Comparison of ENCODE assay signal across 17 cellular contexts in the genomic region with DNA sequence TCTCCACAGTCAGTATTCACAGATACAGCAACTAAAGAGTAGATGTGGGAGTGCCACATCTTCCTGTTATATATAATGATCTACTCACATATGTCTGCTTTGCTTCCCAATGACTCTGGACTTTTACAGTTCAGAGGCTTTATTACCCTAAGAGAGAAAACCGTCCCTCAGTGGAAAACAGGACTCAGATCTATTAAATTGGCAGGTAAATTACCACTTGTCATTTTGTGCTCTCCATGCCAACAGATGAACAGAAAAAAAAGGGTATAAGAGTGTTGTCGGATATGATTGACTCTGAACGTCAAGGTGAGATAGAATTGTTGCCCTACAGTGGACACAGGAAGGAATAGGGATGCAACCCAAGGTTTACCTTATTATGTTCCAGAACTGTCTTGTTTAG.
DNase-seq lines count a peak whose midpoint lies in the region; ATAC-seq and TF ChIP-seq lines count a peak whose summit lies in the region.
"Had no signal": no experiment of that assay in that cellular context is flagged by ENCODE, and none has a peak within 500 bp of the region (broad histone marks: within the 10 kb centered on the region; RNA-seq: fewer than 3 reads in every experiment).

No MANE protein-coding gene starts in this region.

- H3K9me2 ChIP-seq in neural cell (ENCODE audit: insufficient read depth, low read length), result no peaks in the 10 kb centered on the region

- no peaks in the 10 kb centered on the region for H4K20me1 ChIP-seq in mammary epithelial cell (ENCODE audit: insufficient read depth, low read length)
- no peaks in the 10 kb centered on the region for H4K20me1 ChIP-seq in neural cell (ENCODE audit: insufficient read depth)
- H4K20me1 ChIP-seq: BLaER1 treated with 17β-estradiol and CSF1 and Interleukin-3, amounts not matched to agents 10 nM and 100 nM had no signal

- dilution Hi-C loops in mammary epithelial cell (cut with HindIII; ENCODE audit: low sequenced_read_pairs), result no loop called here

- no TSS peak for BruUV-seq in mammary epithelial cell (replicated peaks; lab: Mats Ljungman, UMichigan)

- ATAC-seq in GM21529 (IDR thresholded peaks at IDR 0.05; ENCODE audit: unreplicated experiment), result no peak
- ATAC-seq: A549; CD8-positive, alpha-beta T cell had no signal

- TF ChIP-seq EP300 in neural cell (conservative IDR thresholded peaks at IDR 0.05; ENCODE audit: poor library complexity, severe bottlenecking), result peak; percentile 61

- H3K4me1 ChIP-seq in mammary epithelial cell (ENCODE audit: insufficient read depth, low read length), result no peaks in the 10 kb centered on the region
- no peaks in the 10 kb centered on the region for H3K4me1 ChIP-seq in breast epithelium
- H3K4me1 ChIP-seq: A549; BLaER1 treated with 17β-estradiol and CSF1 and Interleukin-3, amounts not matched to agents 10 nM and 100 nM; Caco-2 had no signal

- no peaks in the 10 kb centered on the region for H3K9me3 ChIP-seq in mammary epithelial cell (replicated peaks; ENCODE audit: insufficient read depth, low read length)
- no peaks in the 10 kb centered on the region for H3K9me3 ChIP-seq in breast epithelium
- no peaks in the 10 kb centered on the region for H3K9me3 ChIP-seq in neural cell (ENCODE audit: low read length)
- H3K9me3 ChIP-seq: A549, Caco-2 had no signal

- in situ Hi-C loops in mammary epithelial cell (cut with MboI; ENCODE audit: low sequenced_read_pairs in 2 of 2), result no loop called here

- H3K27me3 ChIP-seq in mammary epithelial cell (ENCODE audit: insufficient read depth, low read length) (no peaks in the 10 kb centered on the region), breast epithelium (no peaks in the 10 kb centered on the region), neural cell (ENCODE audit: insufficient read depth, low read depth, low read length) (no peaks in the 10 kb centered on the region)
- H3K27me3 ChIP-seq: BLaER1 treated with 17β-estradiol and CSF1 and Interleukin-3, amounts not matched to agents 10 nM and 100 nM had no signal

- CTCF ChIA-PET in mammary epithelial cell (lab: Charles Lee; ENCODE audit: low non-redundant PET), result no interaction called here

- H3K4me2 ChIP-seq in mammary epithelial cell (ENCODE audit: insufficient read depth, low read depth, low read length) (no peak overlapping the region), neural cell (ENCODE audit: low read length) (no peak overlapping the region)
- H3K4me2 ChIP-seq: A549; BLaER1 treated with 17β-estradiol and CSF1 and Interleukin-3, amounts not matched to agents 10 nM and 100 nM had no signal

- no peak for DNase-seq in mammary epithelial cell
- DNase-seq in breast epithelium (ENCODE audit: low spot score in 2 of 2), result no peak
- peak; percentile 71 for DNase-seq in left kidney (ENCODE audit: low read depth, low spot score)
- no peak for DNase-seq in activated CD4-positive, alpha-beta T cell treated with anti-CD3 and anti-CD28 coated beads for 1 hour
- DNase-seq: AML-193; Caco-2; Calu3; CD4-positive, alpha-beta T cell; CD8-positive, alpha-beta T cell; DMS79 treated with DMSO at 0.1 percent for 48 hours; GF-D8 had no signal

- no peaks in the 10 kb centered on the region for H3F3A ChIP-seq in neural cell (ENCODE audit: insufficient read depth, low read length, poor library complexity, severe bottlenecking)

- H3K4me3 ChIP-seq in mammary epithelial cell (replicated peaks in 1 of 3; ENCODE audit: insufficient read depth in 1 of 3, low read depth in 2 of 3, low read length in 3 of 3), result no peak overlapping the region
- H3K4me3 ChIP-seq in breast epithelium, result no peak overlapping the region
- H3K4me3 ChIP-seq in neural cell (ENCODE audit: low read length), result no peak overlapping the region
- H3K4me3 ChIP-seq: A549; BLaER1 treated with 17β-estradiol and CSF1 and Interleukin-3, amounts not matched to agents 10 nM and 100 nM had no signal

- WGBS in mammary epithelial cell (ENCODE audit: low coverage, missing lambda C conversion rate), result 97% methylated on average over 3 of the region's 3 CpGs

- no peaks in the 10 kb centered on the region for H3K36me3 ChIP-seq in mammary epithelial cell (ENCODE audit: insufficient read depth, low read length)
- no peaks in the 10 kb centered on the region for H3K36me3 ChIP-seq in breast epithelium
- no peaks in the 10 kb centered on the region for H3K36me3 ChIP-seq in neural cell (ENCODE audit: insufficient read depth, low read length)
- H3K36me3 ChIP-seq: BLaER1 treated with 17β-estradiol and CSF1 and Interleukin-3, amounts not matched to agents 10 nM and 100 nM had no signal

- TF ChIP-seq RAD21 in neural cell (conservative IDR thresholded peaks at IDR 0.05), result no peak

- H3K9ac ChIP-seq in mammary epithelial cell (ENCODE audit: insufficient read depth, low read length) (no peak overlapping the region), neural cell (ENCODE audit: low read length) (no peak overlapping the region)
- H3K9ac ChIP-seq: BLaER1 treated with 17β-estradiol and CSF1 and Interleukin-3, amounts not matched to agents 10 nM and 100 nM had no signal

- TF ChIP-seq CTCF in mammary epithelial cell (conservative IDR thresholded peaks at IDR 0.05 in 1 of 2, IDR thresholded peaks at IDR 0.05 in 1 of 2; ENCODE audit: extremely low read depth in 1 of 2, insufficient read depth in 1 of 2, low read depth in 1 of 2, low read length in 2 of 2) (no peak), breast epithelium (IDR thresholded peaks at IDR 0.05) (no peak), neural cell (IDR thresholded peaks at IDR 0.05; ENCODE audit: poor library complexity, severe bottlenecking) (no peak)

- no peak for TF ChIP-seq POLR2A in breast epithelium (IDR thresholded peaks at IDR 0.05)

- H3K27ac ChIP-seq in mammary epithelial cell (ENCODE audit: insufficient read depth, low read depth, low read length) (no peak overlapping the region), breast epithelium (no peak overlapping the region), neural cell (ENCODE audit: low read length) (no peak overlapping the region)
- H3K27ac ChIP-seq: 22Rv1; A549; BLaER1 treated with 17β-estradiol and CSF1 and Interleukin-3, amounts not matched to agents 10 nM and 100 nM; C4-2B had no signal

- H2AFZ ChIP-seq in mammary epithelial cell (ENCODE audit: low read depth, low read length) (peak overlapping the region; percentile 10), neural cell (ENCODE audit: low read depth, low read length) (no peak overlapping the region)

- no peaks in the 10 kb centered on the region for H3K79me2 ChIP-seq in mammary epithelial cell (ENCODE audit: insufficient read depth, low read length)
- no peaks in the 10 kb centered on the region for H3K79me2 ChIP-seq in neural cell (replicated peaks; ENCODE audit: insufficient read depth, low read length)

- intact Hi-C loops in mammary epithelial cell (cut with micrococcal nuclease), result no loop called here
- intact Hi-C loops in breast epithelium (cut with DNase I; ENCODE audit: low total_unique reads), result no loop called here

TF ChIP-seq in neural cell, 6 proteins besides CTCF, POLR2A, EP300 and RAD21:
- peak; percentile 72 for TF ChIP-seq POLR2AphosphoS5 (IDR thresholded peaks at IDR 0.05)
- TF ChIP-seq TAF1 (IDR thresholded peaks at IDR 0.05; ENCODE audit: low read depth), result no peak
TF ChIP-seq in neural cell: peak in this region for 1.
